ENCODE assay signal across 1 cellular context in the genomic region with DNA sequence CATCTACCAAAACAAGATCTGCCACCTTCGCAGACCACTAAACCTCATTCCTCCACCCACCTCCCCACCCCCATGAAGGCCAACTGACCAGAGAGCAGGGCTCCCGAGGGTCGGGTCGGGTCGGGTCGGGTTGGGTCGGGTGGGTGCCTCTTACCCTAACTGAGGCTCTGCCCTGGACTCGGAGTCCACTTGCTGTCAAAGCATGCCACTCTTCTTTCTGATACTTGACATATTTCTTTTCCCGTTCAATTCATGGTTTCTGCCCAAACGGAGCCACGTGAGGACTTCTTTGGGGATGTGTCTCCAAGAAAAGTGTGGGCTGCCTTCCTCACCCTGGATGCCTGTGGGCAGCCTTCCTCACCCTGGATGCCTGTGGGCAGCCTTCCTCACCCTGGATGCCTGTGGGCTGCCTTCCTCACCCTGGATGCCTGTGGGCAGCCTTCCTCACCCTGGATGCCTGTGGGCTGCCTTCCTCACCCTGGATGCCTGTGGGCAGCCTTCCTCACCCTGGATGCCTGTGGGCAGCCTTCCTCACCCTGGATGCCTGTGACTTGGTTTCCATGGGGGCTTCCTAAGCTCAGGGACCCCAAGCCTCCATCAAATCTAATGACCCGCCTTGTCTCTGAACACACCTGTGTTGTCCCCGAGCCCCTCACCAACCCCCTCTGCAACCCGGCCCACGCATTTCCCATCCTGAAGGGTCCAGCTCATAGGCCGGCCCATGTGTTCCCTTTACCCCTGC.
TF ChIP-seq lines count a peak whose summit lies in the region.

No MANE protein-coding gene starts in this region.

TF ChIP-seq in IMR-90, 13 proteins besides CTCF, POLR2A, EP300 and RAD21:
- TF ChIP-seq BHLHE40 (IDR thresholded peaks at IDR 0.05; ENCODE audit: low read depth, low read length) (peak; percentile 79), RCOR1 (IDR thresholded peaks at IDR 0.05; ENCODE audit: insufficient replicate concordance, low read length) (peak; percentile 95)
- TF ChIP-seq, protein P1, sequence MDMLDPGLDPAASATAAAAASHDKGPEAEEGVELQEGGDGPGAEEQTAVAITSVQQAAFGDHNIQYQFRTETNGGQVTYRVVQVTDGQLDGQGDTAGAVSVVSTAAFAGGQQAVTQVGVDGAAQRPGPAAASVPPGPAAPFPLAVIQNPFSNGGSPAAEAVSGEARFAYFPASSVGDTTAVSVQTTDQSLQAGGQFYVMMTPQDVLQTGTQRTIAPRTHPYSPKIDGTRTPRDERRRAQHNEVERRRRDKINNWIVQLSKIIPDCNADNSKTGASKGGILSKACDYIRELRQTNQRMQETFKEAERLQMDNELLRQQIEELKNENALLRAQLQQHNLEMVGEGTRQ (IDR thresholded peaks at IDR 0.05; ENCODE audit: low read depth, low read length), result peak; percentile 65
